In the genomic region with DNA sequence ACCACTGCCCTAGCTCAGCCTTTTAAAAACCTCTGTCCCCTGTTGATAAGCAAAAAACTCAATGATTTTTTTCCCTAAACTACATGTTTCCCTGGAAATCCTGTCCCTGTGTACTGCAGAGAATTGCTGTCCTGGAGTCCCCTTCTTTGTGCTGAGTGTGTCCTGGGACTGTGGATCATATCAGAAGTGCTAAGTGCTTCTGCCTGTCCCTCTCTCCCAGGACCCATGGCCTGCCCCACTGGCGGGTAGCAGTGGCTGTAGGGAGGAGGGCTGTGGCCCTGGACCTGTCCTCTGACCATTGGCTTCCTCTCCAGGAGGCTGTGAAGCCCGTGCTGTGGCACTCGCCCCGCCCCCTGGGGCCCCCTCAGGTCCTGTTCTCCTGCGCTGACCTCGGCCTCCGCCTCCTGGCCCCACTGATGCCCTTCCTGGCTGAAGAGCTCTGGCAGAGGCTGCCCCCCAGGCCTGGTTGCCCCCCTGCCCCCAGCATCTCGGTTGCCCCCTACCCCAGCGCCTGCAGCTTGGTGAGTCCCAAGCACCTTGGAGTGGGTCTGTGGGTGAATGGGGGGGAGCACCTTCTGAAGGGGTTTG, we compare ENCODE assay signal across 16 cellular contexts. TPM values are rescaled to one million over a fixed set of nuclear protein-coding genes. Genes with fewer than 3 reads are reported as not detected.
"Had no signal": no experiment of that assay in that cellular context is flagged by ENCODE, and none has a peak within 500 bp of the region (broad histone marks: within the 10 kb centered on the region; RNA-seq: fewer than 3 reads in every experiment).

No MANE protein-coding gene starts in this region.

RNA-seq across cellular contexts. Expression of gene SFTA2, which starts 7.8 kb away (rescaled TPM):
- total RNA-seq: left colon, mammary epithelial cell, mesothelial cell of epicardium, mononuclear cell, natural killer cell, occipital lobe, osteocyte, psoas muscle, right lobe of liver, skeletal muscle tissue, smooth muscle cell, temporal lobe, tibial nerve had no signal
- polyA plus RNA-seq: immature natural killer cell, mammary epithelial cell, smooth muscle cell had no signal

RNA-seq across cellular contexts. Expression of gene MUCL3, which starts 16.6 kb away (rescaled TPM):
- total RNA-seq: left colon, mammary epithelial cell, mesothelial cell of epicardium, mononuclear cell, natural killer cell, occipital lobe, osteocyte, posterior vena cava, psoas muscle, right lobe of liver, skeletal muscle tissue, temporal lobe, ureter had no signal
- polyA plus RNA-seq: immature natural killer cell, psoas muscle, smooth muscle cell had no signal
